Comparison of ENCODE assay signal across 1 cellular context in the genomic region with DNA sequence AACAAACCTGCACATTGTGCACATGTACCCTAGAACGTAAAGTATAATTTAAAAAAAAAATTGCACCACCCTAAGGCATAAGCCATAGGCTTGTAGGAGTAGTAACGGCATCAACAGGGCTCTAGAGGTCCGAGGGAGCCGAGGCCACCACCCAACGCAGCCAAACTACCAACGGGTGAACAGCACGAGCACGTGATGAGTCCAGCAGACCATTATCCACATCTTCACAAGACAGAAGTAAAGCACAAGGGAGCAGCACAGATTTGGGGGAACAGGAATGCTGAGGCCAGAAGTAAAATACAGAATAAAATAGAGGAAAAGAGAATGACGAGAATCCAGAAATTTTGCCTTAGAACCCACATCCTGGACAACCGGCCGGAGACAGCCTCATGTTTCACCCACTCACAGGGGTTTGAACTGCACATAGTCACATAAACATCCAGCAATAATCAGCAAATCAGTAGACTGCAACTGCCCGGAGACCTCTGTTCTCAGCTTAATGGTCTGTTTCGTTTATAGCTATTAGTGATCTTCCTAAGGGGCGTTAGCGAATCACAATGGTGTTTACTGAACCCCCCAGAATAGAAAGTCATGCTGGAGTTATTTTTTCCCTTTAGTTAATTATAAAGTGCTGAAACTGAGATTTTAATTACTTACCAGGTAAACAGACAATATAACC.
TF ChIP-seq lines count a peak whose summit lies in the region.

No MANE protein-coding gene starts in this region.

TF ChIP-seq in H1, 55 proteins besides CTCF, POLR2A, EP300 and RAD21 (continued from another document):
- TF ChIP-seq, protein P1, sequence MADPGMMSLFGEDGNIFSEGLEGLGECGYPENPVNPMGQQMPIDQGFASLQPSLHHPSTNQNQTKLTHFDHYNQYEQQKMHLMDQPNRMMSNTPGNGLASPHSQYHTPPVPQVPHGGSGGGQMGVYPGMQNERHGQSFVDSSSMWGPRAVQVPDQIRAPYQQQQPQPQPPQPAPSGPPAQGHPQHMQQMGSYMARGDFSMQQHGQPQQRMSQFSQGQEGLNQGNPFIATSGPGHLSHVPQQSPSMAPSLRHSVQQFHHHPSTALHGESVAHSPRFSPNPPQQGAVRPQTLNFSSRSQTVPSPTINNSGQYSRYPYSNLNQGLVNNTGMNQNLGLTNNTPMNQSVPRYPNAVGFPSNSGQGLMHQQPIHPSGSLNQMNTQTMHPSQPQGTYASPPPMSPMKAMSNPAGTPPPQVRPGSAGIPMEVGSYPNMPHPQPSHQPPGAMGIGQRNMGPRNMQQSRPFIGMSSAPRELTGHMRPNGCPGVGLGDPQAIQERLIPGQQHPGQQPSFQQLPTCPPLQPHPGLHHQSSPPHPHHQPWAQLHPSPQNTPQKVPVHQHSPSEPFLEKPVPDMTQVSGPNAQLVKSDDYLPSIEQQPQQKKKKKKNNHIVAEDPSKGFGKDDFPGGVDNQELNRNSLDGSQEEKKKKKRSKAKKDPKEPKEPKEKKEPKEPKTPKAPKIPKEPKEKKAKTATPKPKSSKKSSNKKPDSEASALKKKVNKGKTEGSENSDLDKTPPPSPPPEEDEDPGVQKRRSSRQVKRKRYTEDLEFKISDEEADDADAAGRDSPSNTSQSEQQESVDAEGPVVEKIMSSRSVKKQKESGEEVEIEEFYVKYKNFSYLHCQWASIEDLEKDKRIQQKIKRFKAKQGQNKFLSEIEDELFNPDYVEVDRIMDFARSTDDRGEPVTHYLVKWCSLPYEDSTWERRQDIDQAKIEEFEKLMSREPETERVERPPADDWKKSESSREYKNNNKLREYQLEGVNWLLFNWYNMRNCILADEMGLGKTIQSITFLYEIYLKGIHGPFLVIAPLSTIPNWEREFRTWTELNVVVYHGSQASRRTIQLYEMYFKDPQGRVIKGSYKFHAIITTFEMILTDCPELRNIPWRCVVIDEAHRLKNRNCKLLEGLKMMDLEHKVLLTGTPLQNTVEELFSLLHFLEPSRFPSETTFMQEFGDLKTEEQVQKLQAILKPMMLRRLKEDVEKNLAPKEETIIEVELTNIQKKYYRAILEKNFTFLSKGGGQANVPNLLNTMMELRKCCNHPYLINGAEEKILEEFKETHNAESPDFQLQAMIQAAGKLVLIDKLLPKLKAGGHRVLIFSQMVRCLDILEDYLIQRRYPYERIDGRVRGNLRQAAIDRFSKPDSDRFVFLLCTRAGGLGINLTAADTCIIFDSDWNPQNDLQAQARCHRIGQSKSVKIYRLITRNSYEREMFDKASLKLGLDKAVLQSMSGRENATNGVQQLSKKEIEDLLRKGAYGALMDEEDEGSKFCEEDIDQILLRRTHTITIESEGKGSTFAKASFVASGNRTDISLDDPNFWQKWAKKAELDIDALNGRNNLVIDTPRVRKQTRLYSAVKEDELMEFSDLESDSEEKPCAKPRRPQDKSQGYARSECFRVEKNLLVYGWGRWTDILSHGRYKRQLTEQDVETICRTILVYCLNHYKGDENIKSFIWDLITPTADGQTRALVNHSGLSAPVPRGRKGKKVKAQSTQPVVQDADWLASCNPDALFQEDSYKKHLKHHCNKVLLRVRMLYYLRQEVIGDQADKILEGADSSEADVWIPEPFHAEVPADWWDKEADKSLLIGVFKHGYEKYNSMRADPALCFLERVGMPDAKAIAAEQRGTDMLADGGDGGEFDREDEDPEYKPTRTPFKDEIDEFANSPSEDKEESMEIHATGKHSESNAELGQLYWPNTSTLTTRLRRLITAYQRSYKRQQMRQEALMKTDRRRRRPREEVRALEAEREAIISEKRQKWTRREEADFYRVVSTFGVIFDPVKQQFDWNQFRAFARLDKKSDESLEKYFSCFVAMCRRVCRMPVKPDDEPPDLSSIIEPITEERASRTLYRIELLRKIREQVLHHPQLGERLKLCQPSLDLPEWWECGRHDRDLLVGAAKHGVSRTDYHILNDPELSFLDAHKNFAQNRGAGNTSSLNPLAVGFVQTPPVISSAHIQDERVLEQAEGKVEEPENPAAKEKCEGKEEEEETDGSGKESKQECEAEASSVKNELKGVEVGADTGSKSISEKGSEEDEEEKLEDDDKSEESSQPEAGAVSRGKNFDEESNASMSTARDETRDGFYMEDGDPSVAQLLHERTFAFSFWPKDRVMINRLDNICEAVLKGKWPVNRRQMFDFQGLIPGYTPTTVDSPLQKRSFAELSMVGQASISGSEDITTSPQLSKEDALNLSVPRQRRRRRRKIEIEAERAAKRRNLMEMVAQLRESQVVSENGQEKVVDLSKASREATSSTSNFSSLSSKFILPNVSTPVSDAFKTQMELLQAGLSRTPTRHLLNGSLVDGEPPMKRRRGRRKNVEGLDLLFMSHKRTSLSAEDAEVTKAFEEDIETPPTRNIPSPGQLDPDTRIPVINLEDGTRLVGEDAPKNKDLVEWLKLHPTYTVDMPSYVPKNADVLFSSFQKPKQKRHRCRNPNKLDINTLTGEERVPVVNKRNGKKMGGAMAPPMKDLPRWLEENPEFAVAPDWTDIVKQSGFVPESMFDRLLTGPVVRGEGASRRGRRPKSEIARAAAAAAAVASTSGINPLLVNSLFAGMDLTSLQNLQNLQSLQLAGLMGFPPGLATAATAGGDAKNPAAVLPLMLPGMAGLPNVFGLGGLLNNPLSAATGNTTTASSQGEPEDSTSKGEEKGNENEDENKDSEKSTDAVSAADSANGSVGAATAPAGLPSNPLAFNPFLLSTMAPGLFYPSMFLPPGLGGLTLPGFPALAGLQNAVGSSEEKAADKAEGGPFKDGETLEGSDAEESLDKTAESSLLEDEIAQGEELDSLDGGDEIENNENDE (IDR thresholded peaks at IDR 0.05; ENCODE audit: insufficient replicate concordance, low read length) = no peak
- TF ChIP-seq ATF2 (IDR thresholded peaks at IDR 0.05; ENCODE audit: low read length) (no peak), NRF1 (IDR thresholded peaks at IDR 0.05; ENCODE audit: low read depth, low read length) (no peak), CEBPB (IDR thresholded peaks at IDR 0.05; ENCODE audit: low read depth, low read length) (no peak), RBBP5 (IDR thresholded peaks at IDR 0.05; ENCODE audit: borderline replicate concordance, low read depth, low read length) (no peak), TAF1 (IDR thresholded peaks at IDR 0.05; ENCODE audit: low read depth, low read length) (no peak), BRCA1 (IDR thresholded peaks at IDR 0.05; ENCODE audit: low read depth, low read length) (no peak), RFX5 (IDR thresholded peaks at IDR 0.05; ENCODE audit: borderline replicate concordance, low read depth, low read length) (no peak), HDAC6 (IDR thresholded peaks at IDR 0.05; ENCODE audit: low read depth, low read length) (no peak)
TF ChIP-seq in H1: peak in this region for 0.
